ENCODE assay signal across 19 cellular contexts in the genomic region with DNA sequence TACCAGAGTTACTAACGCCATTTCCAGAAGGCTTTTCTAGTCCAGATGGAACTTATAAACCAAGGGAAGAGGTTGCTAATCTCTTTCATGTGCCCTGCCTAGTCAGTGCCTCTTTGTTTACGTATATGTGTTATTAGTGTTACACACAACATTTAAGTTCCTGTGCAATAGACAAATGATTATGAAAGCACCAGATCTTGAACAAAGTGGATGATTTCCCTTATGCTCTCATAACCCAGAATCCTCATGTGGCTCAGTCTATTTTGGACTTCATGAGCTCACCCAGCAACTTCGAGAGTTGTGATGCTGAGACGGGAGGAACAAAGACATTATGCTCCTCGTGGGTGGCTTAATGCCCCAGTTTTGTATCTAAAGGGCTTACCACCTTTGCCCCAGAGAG.
DNase-seq lines count a peak whose midpoint lies in the region; ATAC-seq, FAIRE-seq and TF ChIP-seq lines count a peak whose summit lies in the region.
"Had no signal": no experiment of that assay in that cellular context is flagged by ENCODE, and none has a peak within 500 bp of the region (broad histone marks: within the 10 kb centered on the region; RNA-seq: fewer than 3 reads in every experiment).

No MANE protein-coding gene starts in this region.

- no peaks in the 10 kb centered on the region for H3K9me3 ChIP-seq in H1 (ENCODE audit: insufficient read depth in 2 of 2, low read depth in 1 of 2, low read length in 1 of 2)
- H3K9me3 ChIP-seq in sigmoid colon = no peaks in the 10 kb centered on the region
- H3K9me3 ChIP-seq: upper lobe of left lung had no signal

- H4K20me1 ChIP-seq in H1 (replicated peaks in 1 of 2; ENCODE audit: control insufficient read depth in 1 of 2, insufficient read depth in 2 of 2, low read length in 2 of 2) = no peaks in the 10 kb centered on the region

- H4K5ac ChIP-seq in H1 (ENCODE audit: insufficient read length, low read depth, low read length) = no peak overlapping the region

- no peak overlapping the region for H3K9ac ChIP-seq in H1 (replicated peaks in 1 of 4; ENCODE audit: extremely low read depth in 1 of 4, low read depth in 3 of 4, low read length in 3 of 4)

- H2BK20ac ChIP-seq in H1 (ENCODE audit: low read length) = no peak overlapping the region

- H3K14ac ChIP-seq in H1 (ENCODE audit: insufficient read length) = no peak overlapping the region

- CTCF ChIA-PET in H1 (lab: Charles Lee; ENCODE audit: partially characterized antibody) = no interaction called here

- no peaks in the 10 kb centered on the region for H3K23me2 ChIP-seq in H1 (ENCODE audit: low read depth, low read length)

- H3K23ac ChIP-seq in H1 (ENCODE audit: insufficient read length) = no peak overlapping the region

- no peak for FAIRE-seq in H1 (lab: Jason Lieb, UNC)
- FAIRE-seq: D721Med had no signal

- H3K36me3 ChIP-seq in H1 (ENCODE audit: control insufficient read depth in 2 of 4, insufficient read depth in 4 of 4, low read length in 3 of 4) (no peaks in the 10 kb centered on the region), sigmoid colon (no peaks in the 10 kb centered on the region)
- H3K36me3 ChIP-seq: upper lobe of left lung had no signal

- no peak overlapping the region for H3K4me2 ChIP-seq in H1 (ENCODE audit: insufficient read depth in 1 of 2, low read depth in 2 of 2, low read length in 2 of 2)

- H3K4me3 ChIP-seq in H1 (ENCODE audit: extremely low read depth in 1 of 4, insufficient read depth in 2 of 4, low read depth in 3 of 4, low read length in 4 of 4) = no peak overlapping the region
- no peak overlapping the region for H3K4me3 ChIP-seq in sigmoid colon
- H3K4me3 ChIP-seq: skin epidermis, upper lobe of left lung had no signal

- H3K4ac ChIP-seq in H1 (replicated peaks; ENCODE audit: insufficient read length, low read depth, low read length) = no peak overlapping the region

- H3K27me3 ChIP-seq in H1 (replicated peaks in 1 of 4; ENCODE audit: control insufficient read depth in 3 of 4, extremely low read depth in 1 of 4, insufficient read depth in 3 of 4, low read length in 3 of 4) = peaks cover 0 to 9% (median under 1%) of the 10 kb centered on the region in 4 experiments; a peak in 2 of 7 replicates
- H3K27me3 ChIP-seq in sigmoid colon = no peaks in the 10 kb centered on the region
- H3K27me3 ChIP-seq: upper lobe of left lung had no signal

- 66% methylated on average over 5 of the region's 5 CpGs; no CpG with 5 or more reads in 1 of the 2 experiments for WGBS in H1 (ENCODE audit: extremely low coverage in 1 of 2, insufficient coverage in 1 of 2, insufficient read length in 1 of 2, insufficient replicate concordance in 2 of 2, low coverage in 1 of 2, low lambda C conversion rate in 2 of 2, missing lambda C conversion rate in 1 of 2), 2 experiments
- 55 to 65% methylated on average over 5 of the region's 5 CpGs for WGBS in sigmoid colon, 2 donors

- no peak overlapping the region for H2AFZ ChIP-seq in H1 (ENCODE audit: low read length)

- no peak overlapping the region for H3K18ac ChIP-seq in H1 (ENCODE audit: extremely low read depth, low read length)

- TF ChIP-seq EP300 in H1 (IDR thresholded peaks at IDR 0.05; ENCODE audit: borderline replicate concordance in 1 of 2, low read depth in 2 of 2, low read length in 2 of 2) (no peak), sigmoid colon (IDR thresholded peaks at IDR 0.05) (no peak)

- H2AK5ac ChIP-seq in H1 (ENCODE audit: low read depth, low read length) = no peak overlapping the region

- H3K27ac ChIP-seq in H1 (ENCODE audit: low read depth, low read length) = no peak overlapping the region
- peak overlapping the region; percentile 18 to 64 (median 24) for H3K27ac ChIP-seq in sigmoid colon
- H3K27ac ChIP-seq: upper lobe of left lung had no signal

- H2BK15ac ChIP-seq in H1 (ENCODE audit: low read length) = no peak overlapping the region

- H3K4me1 ChIP-seq in H1 (replicated peaks in 1 of 4; ENCODE audit: control insufficient read depth in 3 of 4, insufficient read depth in 4 of 4, low read length in 3 of 4) (peaks cover 9 to 31% (median 28%) of the 10 kb centered on the region in 4 experiments; a peak in 6 of 7 replicates), sigmoid colon (peaks cover 0 to 23% (median 9%) of the 10 kb centered on the region in 4 donors)

- TF ChIP-seq POLR2A in H1 (IDR thresholded peaks at IDR 0.05; ENCODE audit: control extremely low read depth in 1 of 2, low read depth in 2 of 2, low read length in 2 of 2) = no peak
- TF ChIP-seq POLR2A in sigmoid colon (IDR thresholded peaks at IDR 0.05) = no peak

- no peak overlapping the region for H3K56ac ChIP-seq in H1 (replicated peaks; ENCODE audit: insufficient read length, low read depth, low read length)

- TF ChIP-seq RAD21 in H1 (IDR thresholded peaks at IDR 0.05 in 1 of 2, conservative IDR thresholded peaks at IDR 0.05 in 1 of 2; ENCODE audit: low read depth in 2 of 2, low read length in 2 of 2) = no peak

- H4K8ac ChIP-seq in H1 (ENCODE audit: extremely low read depth, insufficient read depth, low read length) = no peak overlapping the region

- no peak overlapping the region for H2BK120ac ChIP-seq in H1 (replicated peaks; ENCODE audit: low read depth, low read length)

- ATAC-seq in left colon (peak; percentile 7), GM21447 (IDR thresholded peaks at IDR 0.05; ENCODE audit: unreplicated experiment) (no peak)
- ATAC-seq: activated T-cell treated with anti-CD3 and anti-CD28 coated beads, Interleukin-2, amount 50 U/mL, for 72 hours; Panc1; SK-N-SH treated with all-trans-retinoic acid at 6 μM for 48 hours; stimulated activated naive CD8-positive, alpha-beta T cell treated with anti-CD3 and anti-CD28 coated beads, Interleukin-15, amount 100 ng/mL, for 72 hours had no signal

- H3K79me1 ChIP-seq in H1 (ENCODE audit: low read depth, low read length) = no peaks in the 10 kb centered on the region

- peak; percentile 49 for DNase-seq in HS-5 (ENCODE audit: low read depth)
- no peak for DNase-seq in H1 (ENCODE audit: low read depth in 1 of 2, low spot score in 2 of 2)
- DNase-seq in left colon = no peak
- DNase-seq in sigmoid colon = no peak
- no peak for DNase-seq in epidermal melanocyte (ENCODE audit: insufficient read length, low spot score)
- no peak for DNase-seq in NCI-H345 (lab: John Stamatoyannopoulos, UW)
- DNase-seq in SKM-1 (lab: John Stamatoyannopoulos, UW; ENCODE audit: unreplicated experiment) = no peak
- DNase-seq: activated T-cell treated with anti-CD3 and anti-CD28 coated beads, Interleukin-2, amount 50 U/mL, for 72 hours; H7; NCI-H1436 treated with DMSO at 0.1 percent for 48 hours; stimulated activated CD4-positive, alpha-beta T cell treated with anti-CD3 and anti-CD28 coated beads, Interleukin-2, amount 100 ng/mL, for 48 hours; stimulated activated naive CD8-positive, alpha-beta T cell treated with anti-CD3 and anti-CD28 coated beads, Interleukin-15, amount 100 ng/mL, for 72 hours; T-helper 9 cell; upper lobe of left lung had no signal

- H2BK12ac ChIP-seq in H1 (ENCODE audit: low read depth, low read length) = no peak overlapping the region; the same call in 1 of the 2 replicates

- H2BK5ac ChIP-seq in H1 (ENCODE audit: low read depth, low read length) = 0 out of 2 replicates have a peak overlapping the region, but pooled peaks have one; percentile 20

- TF ChIP-seq CTCF in H1 (IDR thresholded peaks at IDR 0.05; ENCODE audit: control extremely low read depth in 1 of 3, insufficient read depth in 1 of 3, low read depth in 1 of 3, low read length in 3 of 3) (no peak), sigmoid colon (IDR thresholded peaks at IDR 0.05) (no peak)

- intact Hi-C loops in left colon (cut with DNase I, micrococcal nuclease) (no loop called here), sigmoid colon (cut with DNase I) (loop anchor here (5.0 to 10.0 kb wide), 2 partner anchors 94 to 217 kb away; a partner anchor contains a TSS)

- no peak overlapping the region for H4K91ac ChIP-seq in H1 (replicated peaks; ENCODE audit: insufficient read length, low read length)

- POLR2A ChIA-PET in H1 (lab: Charles Lee; ENCODE audit: partially characterized antibody) = no interaction called here

- no peaks in the 10 kb centered on the region for H3K79me2 ChIP-seq in H1 (ENCODE audit: control insufficient read depth in 1 of 2, insufficient read depth in 2 of 2, low read length in 2 of 2)

TF ChIP-seq in H1, 55 proteins besides CTCF, POLR2A, EP300 and RAD21:
- TF ChIP-seq PHF8 (conservative IDR thresholded peaks at IDR 0.05; ENCODE audit: low read depth, low read length) = no peak
- TF ChIP-seq EGR1 (IDR thresholded peaks at IDR 0.05; ENCODE audit: borderline replicate concordance, low read depth, low read length) = no peak
- TF ChIP-seq KDM5A (IDR thresholded peaks at IDR 0.05; ENCODE audit: low read length) = no peak
- TF ChIP-seq TBP (IDR thresholded peaks at IDR 0.05; ENCODE audit: low read depth, low read length) = no peak
- TF ChIP-seq HDAC6 (IDR thresholded peaks at IDR 0.05; ENCODE audit: low read depth, low read length) = no peak
- TF ChIP-seq RXRA (IDR thresholded peaks at IDR 0.05; ENCODE audit: insufficient read depth, low read depth, low read length) = no peak
- TF ChIP-seq TEAD4 (IDR thresholded peaks at IDR 0.05; ENCODE audit: low read depth, low read length) = no peak
- TF ChIP-seq GABPA (IDR thresholded peaks at IDR 0.05; ENCODE audit: borderline replicate concordance, insufficient read depth, low read length) = no peak
